Comparison of ENCODE assay signal across 8 cellular contexts in genomic region chr11:6234314-6235031, GRCh38. TPM values are rescaled to one million over a fixed set of nuclear protein-coding genes. Genes with fewer than 3 reads are reported as not detected.
DNase-seq lines count a peak whose midpoint lies in the region; ATAC-seq, FAIRE-seq and TF ChIP-seq lines count a peak whose summit lies in the region.

Gene FHIP1B (minus strand): TSS chr11:6234636. CDS start chr11:6224516, 10,120 bp downstream.

- H3K9me3 ChIP-seq in esophagus muscularis mucosa (no peaks in the 10 kb centered on the region), muscle layer of duodenum (ENCODE audit: control insufficient read depth in 1 of 2, low read length in 2 of 2) (no peaks in the 10 kb centered on the region)

- H3K4me2 ChIP-seq in KMS-11 = peak within 1 kb of the TSS; percentile 91

- H3K79me2 ChIP-seq in KMS-11 (ENCODE audit: insufficient read depth, low read depth) = peaks cover 15% of the 10 kb centered on the region; the same call in 1 of the 2 replicates

- intact Hi-C loops in esophagus muscularis mucosa (cut with DNase I) = loop anchor here (5.0 kb wide), 2 partner anchors 83 to 448 kb away; partner anchors contain the start of gene MRPL17

- no peaks in the 10 kb centered on the region for H3K27me3 Mint-ChIP-seq in activated T-cell treated with anti-CD3 and anti-CD28 coated beads, Interleukin-2, amount 50 U/mL, for 72 hours (ENCODE audit: low read depth)

- H3K4me3 Mint-ChIP-seq in activated T-cell treated with anti-CD3 and anti-CD28 coated beads, Interleukin-2, amount 50 U/mL, for 72 hours = peak within 1 kb of the TSS; percentile 89 to 98

- H3K36me3 Mint-ChIP-seq in activated T-cell treated with anti-CD3 and anti-CD28 coated beads, Interleukin-2, amount 50 U/mL, for 72 hours (ENCODE audit: insufficient read depth in 2 of 2) = peaks cover 0 to 2% of the 10 kb centered on the region in 2 donors

- H3K9me3 Mint-ChIP-seq in activated T-cell treated with anti-CD3 and anti-CD28 coated beads, Interleukin-2, amount 50 U/mL, for 72 hours = no peaks in the 10 kb centered on the region

- H3K36me3 ChIP-seq in KMS-11 (ENCODE audit: insufficient read depth) (no peaks in the 10 kb centered on the region), esophagus muscularis mucosa (no peaks in the 10 kb centered on the region), muscle layer of duodenum (ENCODE audit: control insufficient read depth in 1 of 2, insufficient read depth in 2 of 2, low read length in 2 of 2) (no peaks in the 10 kb centered on the region)

- peak within 1 kb of the TSS; percentile 93 for H2AFZ ChIP-seq in KMS-11 (ENCODE audit: low read depth)

- no peaks in the 10 kb centered on the region for H3K27me3 ChIP-seq in KMS-11 (ENCODE audit: insufficient read depth, low read depth)
- no peaks in the 10 kb centered on the region for H3K27me3 ChIP-seq in esophagus muscularis mucosa
- H3K27me3 ChIP-seq in muscle layer of duodenum (ENCODE audit: low read depth, low read length) = no peaks in the 10 kb centered on the region

- H3K27ac ChIP-seq in KMS-11 (peak within 1 kb of the TSS; percentile 20; the same call in 1 of the 2 replicates), esophagus muscularis mucosa (replicated peaks in 1 of 4) (peak within 1 kb of the TSS; percentile 82 to 92 (median 89)), muscle layer of duodenum (ENCODE audit: low read length) (peak within 1 kb of the TSS; percentile 96)

- TF ChIP-seq CTCF in KMS-11 (conservative IDR thresholded peaks at IDR 0.05; ENCODE audit: low read depth, low read length) = no peak
- TF ChIP-seq CTCF in esophagus muscularis mucosa (IDR thresholded peaks at IDR 0.05) = no peak

- no peak for TF ChIP-seq EP300 in esophagus muscularis mucosa (IDR thresholded peaks at IDR 0.05)

- peak; percentile 94 for FAIRE-seq in RCC 7860 (lab: Jason Lieb, UNC)

- H3K4me1 Mint-ChIP-seq in activated T-cell treated with anti-CD3 and anti-CD28 coated beads, Interleukin-2, amount 50 U/mL, for 72 hours (ENCODE audit: low read depth) = peaks cover 46% of the 10 kb centered on the region

- no peaks in the 10 kb centered on the region for H4K20me1 ChIP-seq in KMS-11 (ENCODE audit: insufficient read depth)

- H3K9ac ChIP-seq in KMS-11 = peak within 1 kb of the TSS; percentile 63

- H3K4me3 ChIP-seq in KMS-11 (IDR thresholded peaks at IDR 0.05; ENCODE audit: insufficient read depth, low read depth, low read length) (no peak within 1 kb of the TSS), esophagus muscularis mucosa (peak within 1 kb of the TSS; percentile 68 to 93 (median 74)), muscle layer of duodenum (ENCODE audit: low read depth in 1 of 2, low read length in 2 of 2) (peak within 1 kb of the TSS; percentile 81 to 93)

- H3K4me1 ChIP-seq in KMS-11 (ENCODE audit: low read depth, poor library complexity, severe bottlenecking) (peaks cover 10% of the 10 kb centered on the region), esophagus muscularis mucosa (peaks cover 9 to 36% (median 33%) of the 10 kb centered on the region in 4 donors), muscle layer of duodenum (ENCODE audit: control insufficient read depth in 1 of 2, insufficient read depth in 2 of 2, low read length in 2 of 2) (peaks cover 10 to 12% of the 10 kb centered on the region in 2 donors)

- peak; percentile 97 for ATAC-seq in GM21737 (IDR thresholded peaks at IDR 0.05; ENCODE audit: unreplicated experiment)
- ATAC-seq in activated T-cell treated with anti-CD3 and anti-CD28 coated beads, Interleukin-2, amount 50 U/mL, for 72 hours (replicated peaks in 1 of 2) = peak; percentile 92

- TF ChIP-seq POLR2A in esophagus muscularis mucosa (IDR thresholded peaks at IDR 0.05; ENCODE audit: low read depth) = peak; percentile 31

- DNase-seq in DMS53 treated with DMSO at 0.1 percent for 48 hours (lab: John Stamatoyannopoulos, UW; ENCODE audit: unreplicated experiment) (peak; percentile 100), RCC 7860 (ENCODE audit: low spot score) (peak; percentile 97), esophagus muscularis mucosa (ENCODE audit: extremely low spot score) (peak; percentile 100)
- DNase-seq in activated T-cell treated with anti-CD3 and anti-CD28 coated beads, Interleukin-2, amount 50 U/mL, for 72 hours = peak; percentile 99 to 100
- DNase-seq in stimulated activated CD8-positive, alpha-beta memory T cell treated with anti-CD3 and anti-CD28 coated beads, Interleukin-7, amount 100 ng/mL, for 48 hours (ENCODE audit: extremely low read depth in 1 of 2, low read depth in 1 of 2) = peak; percentile 99 to 100

- H3K27ac Mint-ChIP-seq in activated T-cell treated with anti-CD3 and anti-CD28 coated beads, Interleukin-2, amount 50 U/mL, for 72 hours = peak within 1 kb of the TSS; percentile 84

- under 1% methylated on average over 29 of the region's 59 CpGs for WGBS in esophagus muscularis mucosa

RNA-seq across cellular contexts. Expression of gene FHIP1B, which starts in this region (rescaled TPM):
- 10 to 100 TPM; 22.8 to 26.8 TPM for total RNA-seq in activated T-cell treated with anti-CD3 and anti-CD28 coated beads, Interleukin-2, amount 50 U/mL, for 72 hours
- total RNA-seq in esophagus muscularis mucosa = 10 to 100 TPM; 22.6 to 39.3 (median 30.1) TPM

Comparison
In these comparisons a context has a peak if more than half of its experiments do, and no peak if none do; other contexts are left out.
1. H3K27ac ChIP-seq: peak in every context shown above with its lines; median percentile 96 in muscle layer of duodenum; 89 in esophagus muscularis mucosa; 20 in KMS-11.